Comparison of ENCODE assay signal across 9 cellular contexts in genomic region chr6:31094389-31094881, GRCh38. TPM values are rescaled to one million over a fixed set of nuclear protein-coding genes. Genes with fewer than 3 reads are reported as not detected.
DNase-seq lines count a peak whose midpoint lies in the region; ATAC-seq lines count a peak whose summit lies in the region.
"Had no signal": no experiment of that assay in that cellular context is flagged by ENCODE, and none has a peak within 500 bp of the region (broad histone marks: within the 10 kb centered on the region; RNA-seq: fewer than 3 reads in every experiment).

No MANE protein-coding gene starts in this region.

- DNase-seq in NCI-H2196 (lab: John Stamatoyannopoulos, UW; ENCODE audit: unreplicated experiment), result peak; percentile 25
- DNase-seq in activated CD4-positive, alpha-beta T cell treated with anti-CD3 and anti-CD28 coated beads, Interleukin-2, amount 50 U/mL, for 48 hours, result peak; percentile 19 to 24
- DNase-seq in NCI-H526 treated with DMSO at 0.1 percent for 48 hours (lab: John Stamatoyannopoulos, UW), result no peak
- DNase-seq in NCI-H345 (lab: John Stamatoyannopoulos, UW), result no peak
- DNase-seq: MV-4-11 had no signal

- ATAC-seq in esophagus mucosa, result peak; percentile 50
- ATAC-seq in HG02759 (IDR thresholded peaks at IDR 0.05; ENCODE audit: unreplicated experiment), result no peak

- no peak overlapping the region for H3K4me3 Mint-ChIP-seq in stimulated activated naive CD8-positive, alpha-beta T cell treated with anti-CD3 and anti-CD28 coated beads, Interleukin-15, Interleukin-2, amounts not matched to agents 100 ng/mL and 50 ng/mL, for 24 hours

- peaks cover 40% of the 10 kb centered on the region for H3K4me1 Mint-ChIP-seq in stimulated activated naive CD8-positive, alpha-beta T cell treated with anti-CD3 and anti-CD28 coated beads, Interleukin-15, Interleukin-2, amounts not matched to agents 100 ng/mL and 50 ng/mL, for 24 hours (ENCODE audit: low read depth)

- no peaks in the 10 kb centered on the region for H3K36me3 Mint-ChIP-seq in stimulated activated naive CD8-positive, alpha-beta T cell treated with anti-CD3 and anti-CD28 coated beads, Interleukin-15, Interleukin-2, amounts not matched to agents 100 ng/mL and 50 ng/mL, for 24 hours (ENCODE audit: low read depth)

- H3K9me3 Mint-ChIP-seq in stimulated activated naive CD8-positive, alpha-beta T cell treated with anti-CD3 and anti-CD28 coated beads, Interleukin-15, Interleukin-2, amounts not matched to agents 100 ng/mL and 50 ng/mL, for 24 hours, result no peaks in the 10 kb centered on the region

- H3K27ac Mint-ChIP-seq in stimulated activated naive CD8-positive, alpha-beta T cell treated with anti-CD3 and anti-CD28 coated beads, Interleukin-15, Interleukin-2, amounts not matched to agents 100 ng/mL and 50 ng/mL, for 24 hours, result peak overlapping the region; percentile 54

- H3K27me3 Mint-ChIP-seq in stimulated activated naive CD8-positive, alpha-beta T cell treated with anti-CD3 and anti-CD28 coated beads, Interleukin-15, Interleukin-2, amounts not matched to agents 100 ng/mL and 50 ng/mL, for 24 hours, result no peaks in the 10 kb centered on the region

RNA-seq across cellular contexts. Expression of gene C6orf15, which starts 17.9 kb away (rescaled TPM):
- not detected for total RNA-seq in esophagus mucosa
- total RNA-seq: liver had no signal

RNA-seq across cellular contexts. Expression of gene PSORS1C1, which starts 20.2 kb away (rescaled TPM):
- 0.20 TPM for total RNA-seq in esophagus mucosa

RNA-seq across cellular contexts. Expression of gene CDSN, which starts 25.8 kb away (rescaled TPM):
- total RNA-seq in esophagus mucosa, result 0.08 TPM
- total RNA-seq: liver had no signal

RNA-seq across cellular contexts. Expression of gene PSORS1C2, which starts 44.4 kb away (rescaled TPM):
- total RNA-seq in esophagus mucosa, result 0.40 TPM
- total RNA-seq: liver had no signal

Comparison
In these comparisons a context has a peak if more than half of its experiments do, and no peak if none do; other contexts are left out.
1. DNase-seq: peak in NCI-H2196 (single experiment) and activated CD4-positive, alpha-beta T cell treated with anti-CD3 and anti-CD28 coated beads, Interleukin-2, amount 50 U/mL, for 48 hours (2 of 2); none in NCI-H526 treated with DMSO at 0.1 percent for 48 hours (single experiment) and NCI-H345 (single experiment).